ENCODE assay signal across 8 cellular contexts in genomic region chr11:126282742-126283591, GRCh38. TPM values are rescaled to one million over a fixed set of nuclear protein-coding genes. Genes with fewer than 3 reads are reported as not detected.
DNase-seq lines count a peak whose midpoint lies in the region; ATAC-seq, FAIRE-seq and TF ChIP-seq lines count a peak whose summit lies in the region.

TIRAP (plus strand) TSS chr11:126283093; CDS start chr11:126290895, 7,802 bp downstream.

- TF ChIP-seq CTCF in keratinocyte (optimal IDR thresholded peaks at IDR 0.05 in 1 of 3, IDR thresholded peaks at IDR 0.05 in 1 of 3, conservative IDR thresholded peaks at IDR 0.05 in 1 of 3; ENCODE audit: extremely low read depth in 1 of 3, insufficient read depth in 2 of 3, low read length in 3 of 3): peak in 1 of 3 experiments; percentile 3

- no peaks in the 10 kb centered on the region for H3K36me3 ChIP-seq in keratinocyte (ENCODE audit: control insufficient read depth in 2 of 2, extremely low read depth in 1 of 2, insufficient read depth in 2 of 2, low read length in 2 of 2)

- H3K27me3 ChIP-seq in keratinocyte (ENCODE audit: control insufficient read depth, extremely low read depth, insufficient read depth, low read length): no peaks in the 10 kb centered on the region

- H2AFZ ChIP-seq in keratinocyte (ENCODE audit: control insufficient read depth, low read length): peak within 1 kb of the TSS; percentile 91

- dilution Hi-C loops in keratinocyte (cut with MboI; ENCODE audit: extremely low pct_ligation_motif_present, low sequenced_read_pairs): no loop called here

- DNase-seq in NCI-H1436 (lab: John Stamatoyannopoulos, UW) (peak; percentile 31), NCI-H1436 treated with DMSO at 0.1 percent for 48 hours (lab: John Stamatoyannopoulos, UW) (no peak), NCI-H2196 (lab: John Stamatoyannopoulos, UW; ENCODE audit: unreplicated experiment) (peak; percentile 57), cerebellar cortex (ENCODE audit: low spot score) (peak; percentile 64), keratinocyte (ENCODE audit: low read depth, low spot score) (no peak)
- DNase-seq in activated CD4-positive, alpha-beta T cell treated with anti-CD3 and anti-CD28 coated beads for 1 hour: peak; percentile 29
- DNase-seq in stimulated activated CD4-positive, alpha-beta T cell treated with anti-CD3 and anti-CD28 coated beads, Interleukin-12 subunit alpha, Interleukin-12 subunit beta, amount 100 ng/mL, for 4 hours: peak; percentile 53

- no peaks in the 10 kb centered on the region for H3K79me2 ChIP-seq in keratinocyte (ENCODE audit: control insufficient read depth, insufficient read depth, low read length)

- H3K9me1 ChIP-seq in keratinocyte (ENCODE audit: control insufficient read depth, extremely low read depth, insufficient read depth, low read length): no peaks in the 10 kb centered on the region

- no peaks in the 10 kb centered on the region for H4K20me1 ChIP-seq in keratinocyte (ENCODE audit: control insufficient read depth, extremely low read depth, insufficient read depth, low read length)

- peak within 1 kb of the TSS; percentile 98 for H3K4me2 ChIP-seq in keratinocyte (ENCODE audit: control insufficient read depth, extremely low read depth, insufficient read depth, low read depth, low read length)

- peak; percentile 74 for ATAC-seq in HG02885 (IDR thresholded peaks at IDR 0.05; ENCODE audit: poor library complexity, unreplicated experiment)

- peak within 1 kb of the TSS; percentile 73 for H3K27ac ChIP-seq in keratinocyte (ENCODE audit: control insufficient read depth, insufficient read depth, low read length)

- no peaks in the 10 kb centered on the region for H3K9me3 ChIP-seq in keratinocyte (ENCODE audit: control insufficient read depth, low read depth, low read length)

- H3K9ac ChIP-seq in keratinocyte (ENCODE audit: control insufficient read depth, extremely low read depth, insufficient read depth, low read length): peak within 1 kb of the TSS; percentile 80

- FAIRE-seq in keratinocyte (lab: Jason Lieb, UNC): no peak

- peaks cover 20% of the 10 kb centered on the region for H3K4me1 ChIP-seq in keratinocyte (ENCODE audit: control insufficient read depth, extremely low read depth, insufficient read depth, low read length)

- peak within 1 kb of the TSS; percentile 56 to 82 (median 74) for H3K4me3 ChIP-seq in keratinocyte (ENCODE audit: control insufficient read depth in 2 of 3, extremely low read depth in 1 of 3, insufficient read depth in 2 of 3, low read depth in 1 of 3, low read length in 3 of 3)

RNA-seq across cellular contexts. Expression of gene TIRAP, which starts in this region (rescaled TPM):
- polyA plus RNA-seq in keratinocyte: 2.9 to 5.2 TPM (median 3.2 TPM) in 3 replicates
- 0.89 TPM for polyA plus RNA-seq in keratinocyte (2011; ENCODE audit: low read depth)
- polyA plus RNA-seq in keratinocyte (2011; cell fraction: cytosol; rRNA removed): 3.0 and 4.4 TPM in 2 replicates
- polyA plus RNA-seq in keratinocyte (2011; cell fraction: nucleus; rRNA removed): 4.8 and 6.8 TPM in 2 replicates
- polyA plus RNA-seq in keratinocyte (2012; ENCODE audit: low replicate concordance): 2.1 and 5.7 TPM in 2 replicates
- polyA minus RNA-seq in keratinocyte: 5.8 to 7.0 TPM (median 6.4 TPM) in 3 replicates
- polyA minus RNA-seq in keratinocyte (2011; cell fraction: cytosol; rRNA and poly(A)+ RNA removed): 3.6 TPM
- polyA minus RNA-seq in keratinocyte (2011; cell fraction: nucleus; rRNA and poly(A)+ RNA removed): 3.6 and 4.7 TPM in 2 replicates

Comparison
In these comparisons a context has a peak if more than half of its experiments do, and no peak if none do; other contexts are left out.
1. DNase-seq: peak in NCI-H1436 (single experiment), NCI-H2196 (single experiment), activated CD4-positive, alpha-beta T cell treated with anti-CD3 and anti-CD28 coated beads for 1 hour (single experiment), cerebellar cortex (single experiment) and stimulated activated CD4-positive, alpha-beta T cell treated with anti-CD3 and anti-CD28 coated beads, Interleukin-12 subunit alpha, Interleukin-12 subunit beta, amount 100 ng/mL, for 4 hours (single experiment); none in NCI-H1436 treated with DMSO at 0.1 percent for 48 hours (single experiment) and keratinocyte (single experiment).